ENCODE assay signal across 22 cellular contexts in the genomic region with DNA sequence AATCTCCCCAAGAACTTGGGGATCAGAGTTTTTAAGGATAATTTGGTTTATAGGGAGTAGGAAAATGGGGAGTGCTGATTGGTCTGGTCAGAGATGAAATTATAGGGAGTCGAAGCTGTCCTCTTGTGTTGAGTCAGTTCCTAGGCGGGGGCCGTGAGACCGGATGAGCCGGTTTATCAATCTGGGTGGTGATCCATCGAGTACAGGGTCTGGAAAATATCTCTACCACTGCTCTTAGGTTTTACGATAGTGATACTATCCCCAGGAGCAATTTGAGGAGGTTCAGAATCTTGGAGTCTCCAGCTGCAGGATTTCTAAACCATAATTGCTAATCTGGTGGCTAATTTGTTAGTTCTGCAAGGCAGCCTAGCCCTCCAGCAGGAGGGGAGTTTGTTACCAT.
"Had no signal": no experiment of that assay in that cellular context is flagged by ENCODE, and none has a peak within 500 bp of the region (broad histone marks: within the 10 kb centered on the region; RNA-seq: fewer than 3 reads in every experiment).

No MANE protein-coding gene starts in this region.

- DNase-seq: dermis blood vessel endothelial cell; dorsolateral prefrontal cortex; effector CD4-positive, alpha-beta T cell; effector memory CD4-positive, alpha-beta T cell; foreskin fibroblast; foreskin melanocyte; gastrocnemius medialis; glutamatergic neuron; head of caudate nucleus; heart right ventricle; hippocampal formation; kidney; kidney glomerular epithelial cell; left colon; left ventricle myocardium inferior; lower lobe of right lung; mesendoderm; naive B cell had no signal

- H3K9me3 ChIP-seq: esophagus muscularis mucosa, gastrocnemius medialis, left ventricle myocardium inferior, lower lobe of right lung, mucosa of descending colon had no signal

- H3K4me3 ChIP-seq: coronary artery, dorsolateral prefrontal cortex, esophagus muscularis mucosa, gastrocnemius medialis, heart right ventricle, left ventricle myocardium inferior, lower lobe of right lung, mucosa of descending colon had no signal

- H3K36me3 ChIP-seq: esophagus muscularis mucosa, gastrocnemius medialis, heart right ventricle, left ventricle myocardium inferior, lower lobe of right lung had no signal

- H3K4me1 ChIP-seq: esophagus muscularis mucosa, gastrocnemius medialis, heart right ventricle, left ventricle myocardium inferior, lower lobe of right lung had no signal

- H3K27me3 ChIP-seq: dorsolateral prefrontal cortex, esophagus muscularis mucosa, gastrocnemius medialis, heart right ventricle had no signal

- H3K27ac ChIP-seq: coronary artery, dorsolateral prefrontal cortex, esophagus muscularis mucosa, gastrocnemius medialis, heart right ventricle, left ventricle myocardium inferior, lower lobe of right lung had no signal

- ATAC-seq: gastrocnemius medialis, heart right ventricle, left colon, left lobe of liver, lower lobe of right lung, mucosa of descending colon had no signal
